8 cellular contexts compared by ENCODE assay signal in genomic region chr17:76397687-76398522, GRCh38. TPM values are rescaled to one million over a fixed set of nuclear protein-coding genes. Genes with fewer than 3 reads are reported as not detected.
DNase-seq lines count a peak whose midpoint lies in the region; ATAC-seq and TF ChIP-seq lines count a peak whose summit lies in the region.

No MANE protein-coding gene starts in this region.

- H3K4me3 ChIP-seq in GM12865 (ENCODE audit: low read depth, low read length) = no peak overlapping the region
- H3K4me3 ChIP-seq in sigmoid colon = no peak overlapping the region

- DNase-seq in GM12865 (ENCODE audit: low read depth) (peak; percentile 89), NCI-H146 (lab: John Stamatoyannopoulos, UW) (peak; percentile 79), T-helper 17 cell (peak; percentile 63 to 87 (median 69)), amniotic epithelial cell (ENCODE audit: low read depth) (peak; percentile 72), left ventricle myocardium superior (peak; percentile 93), sigmoid colon (peak; percentile 93)

- no peak overlapping the region for H3K27ac ChIP-seq in sigmoid colon

- no peak overlapping the region for H3K27ac Mint-ChIP-seq in T-helper 17 cell

- H3K4me3 Mint-ChIP-seq in T-helper 17 cell = no peak overlapping the region

- H3K27me3 ChIP-seq in sigmoid colon = no peaks in the 10 kb centered on the region

- peaks cover 0 to 4% (median 4%) of the 10 kb centered on the region in 4 donors for H3K4me1 ChIP-seq in sigmoid colon

- intact Hi-C loops in left ventricle myocardium superior (cut with micrococcal nuclease) (loop anchor here (5.0 kb wide), 1 partner anchor 96 kb away; no protein-coding TSS in a partner anchor), sigmoid colon (cut with DNase I) (loop anchor here (1.0 kb wide), 1 partner anchor 94 kb away; no protein-coding TSS in a partner anchor)

- TF ChIP-seq CTCF in GM12865 (IDR thresholded peaks at IDR 0.05; ENCODE audit: insufficient read depth, low read depth, low read length, missing control alignments) (peak; percentile 98), sigmoid colon (IDR thresholded peaks at IDR 0.05) (peak; percentile 94 to 97 (median 94))

- TF ChIP-seq EP300 in sigmoid colon (IDR thresholded peaks at IDR 0.05) = no peak

- no peaks in the 10 kb centered on the region for H3K9me3 ChIP-seq in T-helper 17 cell (ENCODE audit: control insufficient read depth, low read length, poor library complexity, severe bottlenecking)
- no peaks in the 10 kb centered on the region for H3K9me3 ChIP-seq in sigmoid colon

- no peaks in the 10 kb centered on the region for H3K27me3 Mint-ChIP-seq in T-helper 17 cell

- H3K36me3 Mint-ChIP-seq in T-helper 17 cell (ENCODE audit: low read depth) = peaks cover 10% of the 10 kb centered on the region

- ATAC-seq in T-helper 17 cell = peak; percentile 88
- ATAC-seq in left ventricle myocardium superior = peak; percentile 82
- no peak for ATAC-seq in GM18511 (IDR thresholded peaks at IDR 0.05; ENCODE audit: unreplicated experiment)
- ATAC-seq in HG03139 (IDR thresholded peaks at IDR 0.05; ENCODE audit: unreplicated experiment) = no peak

- no peak for TF ChIP-seq POLR2A in sigmoid colon (IDR thresholded peaks at IDR 0.05)

- H3K4me1 Mint-ChIP-seq in T-helper 17 cell = peaks cover 2% of the 10 kb centered on the region

- peaks cover 22 to 96% (median 55%) of the 10 kb centered on the region in 4 donors for H3K36me3 ChIP-seq in sigmoid colon

- 50 to 63% methylated on average over 16 of the region's 16 CpGs for WGBS in sigmoid colon, 2 donors

RNA-seq across cellular contexts. Expression of gene SPHK1, which starts 13.5 kb away (rescaled TPM):
- total RNA-seq in T-helper 17 cell (1 to 10 TPM; 2.4 to 6.0 TPM), left ventricle myocardium superior (2.7 TPM), sigmoid colon (1 to 10 TPM; 5.4 to 8.3 (median 7.7) TPM)
- polyA plus RNA-seq in sigmoid colon = 1 to 10 TPM; 5.4 to 9.7 (median 5.5) TPM

RNA-seq across cellular contexts. Expression of gene PRPSAP1, which starts 44.2 kb away (rescaled TPM):
- 10 to 100 TPM; 19.4 to 22.1 TPM for total RNA-seq in T-helper 17 cell
- 38.8 TPM for total RNA-seq in left ventricle myocardium superior
- total RNA-seq in sigmoid colon = 10 to 100 TPM; 39.0 to 70.3 (median 42.3) TPM
- polyA plus RNA-seq in sigmoid colon = 10 to 100 TPM; 34.7 to 51.7 (median 35.1) TPM

RNA-seq across cellular contexts. Expression of gene UBE2O, which starts 55.0 kb away (rescaled TPM):
- total RNA-seq in T-helper 17 cell (10 to 100 TPM; 29.1 to 38.9 TPM), left ventricle myocardium superior (39.0 TPM), sigmoid colon (10 to 100 TPM; 11.0 to 26.3 (median 16.1) TPM)
- polyA plus RNA-seq in sigmoid colon = 10 to 100 TPM in 1 of 3 donors, 1 to 10 TPM in 2; 6.2 to 16.1 (median 6.6) TPM

Comparison
In these comparisons a context has a peak if more than half of its experiments do, and no peak if none do; other contexts are left out.
1. ATAC-seq: peak in T-helper 17 cell (single experiment) and left ventricle myocardium superior (single experiment); none in GM18511 (single experiment) and HG03139 (single experiment).
2. Peak in every context shown above with its lines, with median percentiles within 50 percentile points of each other: DNase-seq.